ENCODE assay signal across 1 cellular context in genomic region chr2:131492418-131493198, GRCh38.
A peak's percentile ranks its signal among the peaks of the same experiment; 100 is the strongest.
TF ChIP-seq lines count a peak whose summit lies in the region.

No MANE protein-coding gene starts in this region.

TF ChIP-seq in HEK293, 187 proteins besides CTCF, POLR2A, EP300 and RAD21 (continued from another document and continues in another):
- TF ChIP-seq ZNF341 (tag by site-specific recombination; IDR thresholded peaks at IDR 0.05; ENCODE audit: low read depth): peak; percentile 75
- no peak for TF ChIP-seq ZSCAN16 (tag by site-specific recombination; IDR thresholded peaks at IDR 0.05)
- TF ChIP-seq PRDM4 (tag by site-specific recombination; IDR thresholded peaks at IDR 0.05): peak; percentile 31; the same call in 1 of the 2 replicates
- TF ChIP-seq PBX3 (CRISPR knock-in tag; IDR thresholded peaks at IDR 0.05): 0 out of 2 replicates have a peak, but pooled peaks have one; percentile 90
- TF ChIP-seq FEZF1 (tag by site-specific recombination; IDR thresholded peaks at IDR 0.05): peak; percentile 48; the same call in 1 of the 2 replicates
- TF ChIP-seq YY2 (tag by site-specific recombination; IDR thresholded peaks at IDR 0.05): peak; percentile 75
- TF ChIP-seq PRDM10 (tag by site-specific recombination; IDR thresholded peaks at IDR 0.05): 0 out of 2 replicates have a peak, but pooled peaks have one; percentile 44
- TF ChIP-seq ZNF704 (tag by site-specific recombination; IDR thresholded peaks at IDR 0.05): 0 out of 2 replicates have a peak, but pooled peaks have one; percentile 69
- TF ChIP-seq WT1 (tag by site-specific recombination; IDR thresholded peaks at IDR 0.05): peak; percentile 37; the same call in 1 of the 2 replicates
- TF ChIP-seq ZNF48 (tag by site-specific recombination; IDR thresholded peaks at IDR 0.05): no peak
- 0 out of 2 replicates have a peak, but pooled peaks have one; percentile 73 for TF ChIP-seq HOXC10 (CRISPR knock-in tag; IDR thresholded peaks at IDR 0.05)
- no peak for TF ChIP-seq ZNF558 (tag by site-specific recombination; IDR thresholded peaks at IDR 0.05)
- TF ChIP-seq ZBTB44 (tag by site-specific recombination; IDR thresholded peaks at IDR 0.05): no peak
- TF ChIP-seq ZNF146 (tag by site-specific recombination; IDR thresholded peaks at IDR 0.05): no peak
- TF ChIP-seq ZNF626 (tag by site-specific recombination; IDR thresholded peaks at IDR 0.05): no peak
- 0 out of 2 replicates have a peak, but pooled peaks have one; percentile 12 for TF ChIP-seq ZNF660 (tag by site-specific recombination; IDR thresholded peaks at IDR 0.05)
- TF ChIP-seq KLF1 (tag by site-specific recombination; IDR thresholded peaks at IDR 0.05): peak; percentile 74
- 0 out of 2 replicates have a peak, but pooled peaks have one; percentile 32 for TF ChIP-seq ZNF24 (tag by site-specific recombination; IDR thresholded peaks at IDR 0.05)
- peak; percentile 79 for TF ChIP-seq ZBTB26 (tag by site-specific recombination; optimal IDR thresholded peaks at IDR 0.05)
- TF ChIP-seq ZBTB21 (tag by site-specific recombination; IDR thresholded peaks at IDR 0.05): no peak
- peak; percentile 57 for TF ChIP-seq ZEB2 (tag by site-specific recombination; IDR thresholded peaks at IDR 0.05)
- no peak for TF ChIP-seq ZNF555 (tag by site-specific recombination; conservative IDR thresholded peaks at IDR 0.05)
- TF ChIP-seq SCRT1 (tag by site-specific recombination; IDR thresholded peaks at IDR 0.05; ENCODE audit: borderline replicate concordance): no peak
- TF ChIP-seq ZBTB17 (tag by site-specific recombination; IDR thresholded peaks at IDR 0.05): no peak
- TF ChIP-seq ZNF707 (tag by site-specific recombination; IDR thresholded peaks at IDR 0.05): no peak
- TF ChIP-seq AEBP2 (tag by site-specific recombination; IDR thresholded peaks at IDR 0.05; ENCODE audit: borderline replicate concordance): no peak
- peak; percentile 25; the same call in 1 of the 2 replicates for TF ChIP-seq ZBTB48 (tag by site-specific recombination; IDR thresholded peaks at IDR 0.05)
- peak; percentile 56 for TF ChIP-seq ZNF335 (tag by site-specific recombination; conservative IDR thresholded peaks at IDR 0.05)
- no peak for TF ChIP-seq ZNF184 (tag by site-specific recombination; IDR thresholded peaks at IDR 0.05)
- TF ChIP-seq ZBTB8A (tag by site-specific recombination; IDR thresholded peaks at IDR 0.05): peak; percentile 93
- no peak for TF ChIP-seq ZNF580 (tag by site-specific recombination; IDR thresholded peaks at IDR 0.05)
- TF ChIP-seq ZBTB10 (tag by site-specific recombination; IDR thresholded peaks at IDR 0.05): peak; percentile 93
- peak; percentile 95 for TF ChIP-seq KLF7 (tag by site-specific recombination; IDR thresholded peaks at IDR 0.05; ENCODE audit: borderline replicate concordance)
- peak; percentile 41 for TF ChIP-seq ZNF843 (tag by site-specific recombination; IDR thresholded peaks at IDR 0.05)
- TF ChIP-seq IKZF3 (tag by site-specific recombination; IDR thresholded peaks at IDR 0.05): peak; percentile 46; the same call in 1 of the 2 replicates
- TF ChIP-seq BCL11A (tag by site-specific recombination; IDR thresholded peaks at IDR 0.05; ENCODE audit: low read depth): no peak
- TF ChIP-seq SP2 (tag by site-specific recombination; IDR thresholded peaks at IDR 0.05): peak; percentile 85
- TF ChIP-seq ZBTB11 (tag by site-specific recombination; conservative IDR thresholded peaks at IDR 0.05; ENCODE audit: low read depth): peak; percentile 26; the same call in 1 of the 2 replicates
- peak; percentile 50 for TF ChIP-seq SP7 (tag by site-specific recombination; IDR thresholded peaks at IDR 0.05)
- 0 out of 2 replicates have a peak, but pooled peaks have one; percentile 55 for TF ChIP-seq OVOL3 (tag by site-specific recombination; IDR thresholded peaks at IDR 0.05)
